ENCODE assay signal across 8 cellular contexts in the genomic region with DNA sequence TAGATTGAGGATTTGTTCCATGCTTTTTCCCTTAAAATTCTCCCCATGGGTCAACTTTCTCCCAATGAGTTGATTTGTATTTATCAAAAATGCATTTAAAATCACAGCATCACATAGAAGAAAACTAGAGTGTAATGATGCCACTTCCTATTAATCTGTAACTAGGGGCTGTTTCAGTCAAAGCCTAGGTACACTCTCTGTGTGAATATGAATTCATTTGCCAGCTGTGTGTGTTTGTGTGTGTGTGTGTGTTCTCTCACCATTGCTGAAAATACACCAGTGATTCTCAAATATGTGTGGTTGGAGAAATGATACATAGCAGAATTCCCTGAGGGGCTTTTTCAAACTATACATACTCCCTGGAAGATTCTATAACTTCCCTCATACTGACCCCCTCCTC.
"Had no signal": no experiment of that assay in that cellular context is flagged by ENCODE, and none has a peak within 500 bp of the region (broad histone marks: within the 10 kb centered on the region; RNA-seq: fewer than 3 reads in every experiment).

No MANE protein-coding gene starts in this region.

- DNase-seq: GDM1, GF-D8 had no signal

- FAIRE-seq: G401.6, GM12878, GM12891, GM12892, GM18507, GM19239 had no signal

- ATAC-seq: GM12878 had no signal

- H3K4me3 ChIP-seq: GM12878 had no signal
